9 cellular contexts compared by ENCODE assay signal in genomic region chr11:119368121-119369034, GRCh38. TPM values are rescaled to one million over a fixed set of nuclear protein-coding genes. Genes with fewer than 3 reads are reported as not detected.
DNase-seq lines count a peak whose midpoint lies in the region; ATAC-seq and TF ChIP-seq lines count a peak whose summit lies in the region.
"Had no signal": no experiment of that assay in that cellular context is flagged by ENCODE, and none has a peak within 500 bp of the region (broad histone marks: within the 10 kb centered on the region; RNA-seq: fewer than 3 reads in every experiment).

No MANE protein-coding gene starts in this region.

- H3K4me3 ChIP-seq in body of pancreas (no peak overlapping the region), right lobe of liver (peak overlapping the region; percentile 22 to 59 (median 57)), upper lobe of right lung (no peak overlapping the region)
- H3K4me3 ChIP-seq: SJSA1 had no signal

- H3K4me1 Mint-ChIP-seq in activated CD4-positive, alpha-beta memory T cell treated with anti-CD3 and anti-CD28 coated beads, Interleukin-2, amount 10 ng/mL, durations not matched to agents 7 days and 5 days: peaks cover 17% of the 10 kb centered on the region

- intact Hi-C loops in body of pancreas (cut with DNase I): no loop called here
- intact Hi-C loops in right lobe of liver (cut with DNase I): loop anchor here in 1 of 2 donors (10.0 kb wide), 1 partner anchor 106 kb away; no protein-coding TSS in a partner anchor
- intact Hi-C loops in upper lobe of right lung (cut with DNase I): no loop called here

- peak in 2 of 3 donors; percentile 30 to 51 for TF ChIP-seq POLR2A in body of pancreas (IDR thresholded peaks at IDR 0.05)
- TF ChIP-seq POLR2A in right lobe of liver (IDR thresholded peaks at IDR 0.05): no peak

- H3K9me3 Mint-ChIP-seq in activated CD4-positive, alpha-beta memory T cell treated with anti-CD3 and anti-CD28 coated beads, Interleukin-2, amount 10 ng/mL, durations not matched to agents 7 days and 5 days: no peaks in the 10 kb centered on the region

- H3K27ac ChIP-seq in body of pancreas: peak overlapping the region; percentile 68 to 91 (median 86)
- H3K27ac ChIP-seq in right lobe of liver: peak overlapping the region; percentile 57 to 96 (median 94)
- H3K27ac ChIP-seq in upper lobe of right lung: peak overlapping the region; percentile 17
- H3K27ac ChIP-seq: SJSA1 had no signal

- H3K4me1 ChIP-seq in body of pancreas (peaks cover 74% of the 10 kb centered on the region), right lobe of liver (peaks cover 0 to 79% (median 22%) of the 10 kb centered on the region in 4 donors), upper lobe of right lung (peaks cover 32% of the 10 kb centered on the region)
- H3K4me1 ChIP-seq: SJSA1 had no signal

- no peak overlapping the region for H3K4me3 Mint-ChIP-seq in activated CD4-positive, alpha-beta memory T cell treated with anti-CD3 and anti-CD28 coated beads, Interleukin-2, amount 10 ng/mL, durations not matched to agents 7 days and 5 days

- H3K9me3 ChIP-seq in body of pancreas (no peaks in the 10 kb centered on the region), right lobe of liver (no peaks in the 10 kb centered on the region), upper lobe of right lung (no peaks in the 10 kb centered on the region)
- H3K9me3 ChIP-seq: SJSA1 had no signal

- H3K27ac Mint-ChIP-seq in activated CD4-positive, alpha-beta memory T cell treated with anti-CD3 and anti-CD28 coated beads, Interleukin-2, amount 10 ng/mL, durations not matched to agents 7 days and 5 days: no peak overlapping the region

- peak; percentile 31 for DNase-seq in NCI-H345 (lab: John Stamatoyannopoulos, UW)
- no peak for DNase-seq in NCI-H345 treated with DMSO at 0.1 percent for 48 hours (lab: John Stamatoyannopoulos, UW; ENCODE audit: unreplicated experiment)
- DNase-seq in body of pancreas: peak; percentile 73 to 86 (median 83)
- DNase-seq in right lobe of liver: peak; percentile 75 to 95 (median 92)
- peak; percentile 77 for DNase-seq in upper lobe of right lung
- DNase-seq in activated CD4-positive, alpha-beta memory T cell treated with anti-CD3 and anti-CD28 coated beads, Interleukin-2, amount 10 ng/mL, durations not matched to agents 7 days and 5 days: no peak
- DNase-seq in stimulated activated CD4-positive, alpha-beta T cell treated with anti-CD3 and anti-CD28 coated beads, Interleukin-1b, Interleukin-23, amount 100 ng/mL, for 48 hours: no peak
- no peak for DNase-seq in SKM-1 (lab: John Stamatoyannopoulos, UW; ENCODE audit: unreplicated experiment)

- no peak for TF ChIP-seq CTCF in body of pancreas (IDR thresholded peaks at IDR 0.05)
- TF ChIP-seq CTCF in right lobe of liver (IDR thresholded peaks at IDR 0.05): no peak
- TF ChIP-seq CTCF in upper lobe of right lung (IDR thresholded peaks at IDR 0.05): no peak

- peaks cover 29% of the 10 kb centered on the region for H3K27me3 Mint-ChIP-seq in activated CD4-positive, alpha-beta memory T cell treated with anti-CD3 and anti-CD28 coated beads, Interleukin-2, amount 10 ng/mL, durations not matched to agents 7 days and 5 days

- 21 to 27% methylated on average over 16 to 17 of the region's 17 CpGs for WGBS in body of pancreas, 2 donors
- WGBS in right lobe of liver (ENCODE audit: insufficient coverage, low coverage, low lambda C conversion rate, missing lambda C conversion rate): 17% methylated on average over 9 of the region's 17 CpGs

- no peaks in the 10 kb centered on the region for H3K36me3 Mint-ChIP-seq in activated CD4-positive, alpha-beta memory T cell treated with anti-CD3 and anti-CD28 coated beads, Interleukin-2, amount 10 ng/mL, durations not matched to agents 7 days and 5 days (ENCODE audit: low read depth)

- POLR2A ChIA-PET in activated CD4-positive, alpha-beta memory T cell treated with anti-CD3 and anti-CD28 coated beads, Interleukin-2, amount 10 ng/mL, durations not matched to agents 7 days and 5 days (lab: Charles Lee): no interaction called here

- CTCF ChIA-PET in activated CD4-positive, alpha-beta memory T cell treated with anti-CD3 and anti-CD28 coated beads, Interleukin-2, amount 10 ng/mL, durations not matched to agents 7 days and 5 days (lab: Charles Lee): interaction anchor here (0.8 to 11.3 kb wide), 4 partner anchors 12 to 47 kb away, joined by 3 to 115 read pairs (median 3); partner anchors contain the start of gene USP2

- H3K36me3 ChIP-seq in body of pancreas (replicated peaks in 1 of 2; ENCODE audit: insufficient read depth in 1 of 2, low read depth in 2 of 2): no peaks in the 10 kb centered on the region
- no peaks in the 10 kb centered on the region for H3K36me3 ChIP-seq in right lobe of liver
- no peaks in the 10 kb centered on the region for H3K36me3 ChIP-seq in upper lobe of right lung
- H3K36me3 ChIP-seq: SJSA1 had no signal

- ATAC-seq in body of pancreas: peak; percentile 75
- ATAC-seq in right lobe of liver: peak; percentile 41 to 69 (median 51)
- peak; percentile 16 for ATAC-seq in upper lobe of right lung

- H3K27me3 ChIP-seq in body of pancreas (no peaks in the 10 kb centered on the region), right lobe of liver (no peaks in the 10 kb centered on the region), upper lobe of right lung (no peaks in the 10 kb centered on the region)
- H3K27me3 ChIP-seq: SJSA1 had no signal

RNA-seq across cellular contexts. Expression of gene USP2, which starts 13.1 kb away (rescaled TPM):
- total RNA-seq in body of pancreas: 10 to 100 TPM in 1 of 2 donors, 1 to 10 TPM in 1; 3.9 to 19.4 TPM
- 10 to 100 TPM in 2 of 6 experiments, 1 to 10 TPM in 4; 1.3 to 25.9 (median 4.6) TPM for total RNA-seq in right lobe of liver
- total RNA-seq in upper lobe of right lung: 3.0 TPM
- total RNA-seq in activated CD4-positive, alpha-beta memory T cell treated with anti-CD3 and anti-CD28 coated beads, Interleukin-2, amount 10 ng/mL, durations not matched to agents 7 days and 5 days: under 1 TPM; 0.48 to 0.53 TPM

RNA-seq across cellular contexts. Expression of gene MFRP, which starts 21.9 kb away (rescaled TPM):
- under 1 TPM in 1 of 2 donors, not detected in 1; 0.52 TPM for total RNA-seq in body of pancreas
- total RNA-seq in right lobe of liver: not detected
- total RNA-seq in upper lobe of right lung: not detected
- total RNA-seq in activated CD4-positive, alpha-beta memory T cell treated with anti-CD3 and anti-CD28 coated beads, Interleukin-2, amount 10 ng/mL, durations not matched to agents 7 days and 5 days: not detected
- total RNA-seq: SJSA1 had no signal

RNA-seq across cellular contexts. Expression of gene C1QTNF5, which starts 27.7 kb away (rescaled TPM):
- total RNA-seq in body of pancreas (10 to 100 TPM; 28.8 to 54.1 TPM), right lobe of liver (1 to 10 TPM; 2.8 to 6.3 (median 4.8) TPM), upper lobe of right lung (47.6 TPM)
- not detected for total RNA-seq in activated CD4-positive, alpha-beta memory T cell treated with anti-CD3 and anti-CD28 coated beads, Interleukin-2, amount 10 ng/mL, durations not matched to agents 7 days and 5 days

RNA-seq across cellular contexts. Expression of gene RNF26, which starts 34.1 kb away (rescaled TPM):
- total RNA-seq in body of pancreas (1 to 10 TPM; 5.7 to 9.2 TPM), right lobe of liver (10 to 100 TPM; 12.9 to 18.1 (median 15.1) TPM), upper lobe of right lung (23.2 TPM)
- total RNA-seq in activated CD4-positive, alpha-beta memory T cell treated with anti-CD3 and anti-CD28 coated beads, Interleukin-2, amount 10 ng/mL, durations not matched to agents 7 days and 5 days: 10 to 100 TPM; 33.5 to 35.1 TPM

RNA-seq across cellular contexts. Expression of gene MCAM, which starts 51.4 kb away (rescaled TPM):
- total RNA-seq in body of pancreas (100 to 1,000 TPM in 1 of 2 donors, 10 to 100 TPM in 1; 75.0 to 205 TPM), right lobe of liver (10 to 100 TPM in 4 of 6 experiments, 1 to 10 TPM in 2; 1.8 to 28.7 (median 12.5) TPM), upper lobe of right lung (134 TPM)
- total RNA-seq in activated CD4-positive, alpha-beta memory T cell treated with anti-CD3 and anti-CD28 coated beads, Interleukin-2, amount 10 ng/mL, durations not matched to agents 7 days and 5 days: 1 to 10 TPM; 6.5 to 6.6 TPM

Comparison
In these comparisons a context has a peak if more than half of its experiments do, and no peak if none do; other contexts are left out.
1. DNase-seq: peak in NCI-H345 (single experiment), body of pancreas (4 of 4), right lobe of liver (3 of 3) and upper lobe of right lung (single experiment); none in NCI-H345 treated with DMSO at 0.1 percent for 48 hours (single experiment), activated CD4-positive, alpha-beta memory T cell treated with anti-CD3 and anti-CD28 coated beads, Interleukin-2, amount 10 ng/mL, durations not matched to agents 7 days and 5 days (single experiment), stimulated activated CD4-positive, alpha-beta T cell treated with anti-CD3 and anti-CD28 coated beads, Interleukin-1b, Interleukin-23, amount 100 ng/mL, for 48 hours (single experiment) and SKM-1 (single experiment).
2. ATAC-seq: peak in every context shown above with its lines; median percentile 75 in body of pancreas; 51 in right lobe of liver; 16 in upper lobe of right lung.
3. H3K27ac ChIP-seq: peak in every context shown above with its lines; median percentile 94 in right lobe of liver; 86 in body of pancreas; 17 in upper lobe of right lung.
4. H3K4me3 ChIP-seq: peak in right lobe of liver (3 of 3); none in body of pancreas (0 of 2) and upper lobe of right lung (single experiment).